8 cellular contexts compared by ENCODE assay signal in genomic region chr6:10954590-10955010, GRCh38.
DNase-seq lines count a peak whose midpoint lies in the region; ATAC-seq, FAIRE-seq and TF ChIP-seq lines count a peak whose summit lies in the region.

No MANE protein-coding gene starts in this region.

- peak; percentile 91 for TF ChIP-seq CTCF in GM10266 (IDR thresholded peaks at IDR 0.05; ENCODE audit: control insufficient read depth, insufficient read depth, low read depth, missing control alignments)
- peak; percentile 89 to 97 (median 92) for TF ChIP-seq CTCF in GM12878 (IDR thresholded peaks at IDR 0.05 in 2 of 3, conservative IDR thresholded peaks at IDR 0.05 in 1 of 3; ENCODE audit: control insufficient read depth in 2 of 3, extremely low read depth in 1 of 3, insufficient read depth in 1 of 3, low read depth in 3 of 3, low read length in 3 of 3)

- no peaks in the 10 kb centered on the region for H4K20me1 ChIP-seq in GM12878 (ENCODE audit: control insufficient read depth, insufficient read depth)

- peak; percentile 70 for TF ChIP-seq RAD21 in GM12878 (IDR thresholded peaks at IDR 0.05; ENCODE audit: insufficient read depth, low read depth, low read length)

- no peak overlapping the region for H3K4me2 ChIP-seq in GM12878 (ENCODE audit: control insufficient read depth, insufficient read depth)

- H3K79me2 ChIP-seq in GM12878 (ENCODE audit: control insufficient read depth, insufficient read depth, low read length), result no peaks in the 10 kb centered on the region

- H3K9me3 ChIP-seq in GM12878 (replicated peaks; ENCODE audit: control insufficient read depth, insufficient read depth, low read length), result no peaks in the 10 kb centered on the region; the same call in 2 of the 3 replicates

- FAIRE-seq in GM12878 (lab: Jason Lieb, UNC), result peak; percentile 44

- RAD21 ChIA-PET in GM12878 (lab: Charles Lee; ENCODE audit: unreplicated experiment), result interaction anchor here (0.8 to 3.6 kb wide), 14 partner anchors 8 to 623 kb away, joined by 3 to 50 read pairs (median 4); partner anchors contain the start of gene SMIM13

- intact Hi-C loops in GM12878 (cut with micrococcal nuclease; ENCODE audit: unreplicated experiment), result loop anchor here (1.0 to 5.0 kb wide), 4 partner anchors 115 to 621 kb away; no protein-coding TSS in a partner anchor

- H3K4me3 ChIP-seq in GM12878, result no peak overlapping the region

- H3K9ac ChIP-seq in GM12878 (ENCODE audit: control insufficient read depth, insufficient read depth, low read length), result no peak overlapping the region

- peak; percentile 71 for DNase-seq in GM10266 (ENCODE audit: extremely low spot score)
- peak; percentile 72 for DNase-seq in HEK293T (ENCODE audit: extremely low spot score)
- peak; percentile 23 for DNase-seq in NCI-H1092 treated with DMSO at 0.1 percent for 48 hours (lab: John Stamatoyannopoulos, UW)
- peak; percentile 50 for DNase-seq in T1000 (lab: John Stamatoyannopoulos, UW)
- DNase-seq in GM12878 (ENCODE audit: low read depth, low spot score), result peak; percentile 31
- peak; percentile 88 for DNase-seq in iPS-NIHi7 (ENCODE audit: extremely low spot score)
- DNase-seq in stimulated activated CD4-positive, alpha-beta T cell treated with anti-CD3 and anti-CD28 coated beads, Interleukin-15, amount 100 ng/mL, for 24 hours, result peak; percentile 85

- SMC1A ChIA-PET in GM12878 (lab: Charles Lee; ENCODE audit: uncharacterized antibody, unreplicated experiment), result interaction anchor here (0.8 to 6.1 kb wide), 17 partner anchors 8 to 621 kb away, joined by 3 to 85 read pairs (median 4); no protein-coding TSS in a partner anchor

- ATAC-seq in GM12878 (peak; percentile 99), HG03108 (IDR thresholded peaks at IDR 0.05; ENCODE audit: unreplicated experiment) (no peak)

- in situ Hi-C loops in GM12878 (cut with MboI), result loop anchor here (5.0 kb wide), 3 partner anchors 113 to 623 kb away; no protein-coding TSS in a partner anchor

- no TSS peak for BruUV-seq in GM12878 (replicated peaks; lab: Mats Ljungman, UMichigan)

- H3K36me3 ChIP-seq in GM12878 (ENCODE audit: control insufficient read depth in 2 of 2, insufficient read depth in 2 of 2, low read length in 1 of 2), result no peaks in the 10 kb centered on the region

- CTCF ChIA-PET in HEK293T (lab: Yijun Ruan, JAX) (interaction anchor here (0.6 to 2.4 kb wide), 10 partner anchors 10 to 616 kb away, joined by 3 to 13 read pairs (median 4); no protein-coding TSS in a partner anchor), GM12878 (lab: Yijun Ruan, JAX) (interaction anchor here (0.6 to 5.5 kb wide), 50 partner anchors 8 to 627 kb away, joined by 3 to 114 read pairs (median 4); no protein-coding TSS in a partner anchor)

- no peaks in the 10 kb centered on the region for H3K4me1 ChIP-seq in GM12878 (ENCODE audit: control insufficient read depth, insufficient read depth, low read length)

- no peak for TF ChIP-seq EP300 in GM12878 (IDR thresholded peaks at IDR 0.05; ENCODE audit: borderline replicate concordance in 1 of 2, control insufficient read depth in 1 of 2, low read depth in 2 of 2, low read length in 2 of 2)

- POLR2A ChIA-PET in HEK293T (lab: Yijun Ruan, JAX), result no interaction called here
- POLR2A ChIA-PET in GM12878 (lab: Charles Lee), result interaction anchor here (0.6 kb wide), 1 partner anchor 54 kb away, joined by 3 read pairs; no protein-coding TSS in a partner anchor

- no peak overlapping the region for H3K27ac ChIP-seq in GM12878 (ENCODE audit: control insufficient read depth, insufficient read depth)

- H2AFZ ChIP-seq in GM12878 (ENCODE audit: control insufficient read depth, low read depth, low read length), result no peak overlapping the region; the same call in none of the 2 replicates

- 20% methylated on average over 15 of the region's 15 CpGs for WGBS in GM12878 (ENCODE audit: insufficient coverage, insufficient replicate concordance, low lambda C conversion rate, missing lambda C conversion rate)

- TF ChIP-seq POLR2A in GM12878 (IDR thresholded peaks at IDR 0.05; ENCODE audit: low read depth, low read length), result no peak

- no peaks in the 10 kb centered on the region for H3K27me3 ChIP-seq in GM12878 (replicated peaks in 1 of 2; ENCODE audit: control insufficient read depth in 2 of 2, insufficient read depth in 2 of 2, low read length in 1 of 2)

TF ChIP-seq in HEK293T, 16 proteins besides CTCF, POLR2A, EP300 and RAD21:
- TF ChIP-seq BHLHE40 (IDR thresholded peaks at IDR 0.05; ENCODE audit: borderline replicate concordance) (no peak), LEF1 (IDR thresholded peaks at IDR 0.05; ENCODE audit: borderline replicate concordance) (no peak), NFRKB (IDR thresholded peaks at IDR 0.05) (no peak), ELF4 (IDR thresholded peaks at IDR 0.05) (no peak), ZNF384 (IDR thresholded peaks at IDR 0.05) (no peak), TARDBP (IDR thresholded peaks at IDR 0.05) (no peak), ARNT (IDR thresholded peaks at IDR 0.05) (no peak), CTBP1 (IDR thresholded peaks at IDR 0.05; ENCODE audit: borderline replicate concordance) (no peak), FOXK2 (IDR thresholded peaks at IDR 0.05) (no peak), L3MBTL2 (conservative IDR thresholded peaks at IDR 0.05) (no peak), SUZ12 (IDR thresholded peaks at IDR 0.05) (no peak), PKNOX1 (IDR thresholded peaks at IDR 0.05) (no peak), FOXA1 (IDR thresholded peaks at IDR 0.05) (no peak), SP1 (IDR thresholded peaks at IDR 0.05) (no peak), FOXM1 (IDR thresholded peaks at IDR 0.05; ENCODE audit: borderline replicate concordance) (no peak), HDGF (IDR thresholded peaks at IDR 0.05; ENCODE audit: borderline replicate concordance) (no peak)

TF ChIP-seq in GM12878, 131 proteins besides CTCF, POLR2A, EP300 and RAD21 (continues in another document):
- no peak for TF ChIP-seq SMARCA5 (IDR thresholded peaks at IDR 0.05)
- TF ChIP-seq MAX (IDR thresholded peaks at IDR 0.05; ENCODE audit: low read depth, low read length), result no peak
- no peak for TF ChIP-seq ZZZ3 (IDR thresholded peaks at IDR 0.05; ENCODE audit: control insufficient read depth, insufficient read length, low read depth)
- no peak for TF ChIP-seq POLR2AphosphoS5 (IDR thresholded peaks at IDR 0.05; ENCODE audit: low read length)
- no peak for TF ChIP-seq ZBED1 (IDR thresholded peaks at IDR 0.05; ENCODE audit: borderline replicate concordance)
- TF ChIP-seq HSF1 (IDR thresholded peaks at IDR 0.05; ENCODE audit: low read depth, low read length), result no peak
- no peak for TF ChIP-seq ETV6 (conservative IDR thresholded peaks at IDR 0.05 in 1 of 2, IDR thresholded peaks at IDR 0.05 in 1 of 2; ENCODE audit: borderline replicate concordance in 1 of 2, low read depth in 1 of 2)
- no peak for TF ChIP-seq HDAC6 (IDR thresholded peaks at IDR 0.05; ENCODE audit: unreplicated experiment)
- no peak for TF ChIP-seq ZNF274 (IDR thresholded peaks at IDR 0.05; ENCODE audit: insufficient read depth, insufficient read length)
- TF ChIP-seq CREB1 (IDR thresholded peaks at IDR 0.05; ENCODE audit: low read depth), result peak; percentile 83
- no peak for TF ChIP-seq ZBTB4 (CRISPR knock-in tag; IDR thresholded peaks at IDR 0.05)
- peak; percentile 85 for TF ChIP-seq ATF7 (IDR thresholded peaks at IDR 0.05; ENCODE audit: low read depth)
- no peak for TF ChIP-seq SRF (IDR thresholded peaks at IDR 0.05; ENCODE audit: low read depth in 2 of 2, low read length in 2 of 2)
- no peak for TF ChIP-seq CBX5 (IDR thresholded peaks at IDR 0.05; ENCODE audit: low read depth)
- TF ChIP-seq CREM (IDR thresholded peaks at IDR 0.05; ENCODE audit: low read depth), result peak; percentile 93
- TF ChIP-seq YY1 (IDR thresholded peaks at IDR 0.05; ENCODE audit: low read depth, low read length), result peak; percentile 95
- no peak for TF ChIP-seq RCOR1 (conservative IDR thresholded peaks at IDR 0.05; ENCODE audit: low read depth, low read length)
- no peak for TF ChIP-seq ZNF384 (IDR thresholded peaks at IDR 0.05; ENCODE audit: borderline replicate concordance, low read depth, low read length)
- TF ChIP-seq TAF1 (IDR thresholded peaks at IDR 0.05; ENCODE audit: borderline replicate concordance, low read depth, low read length), result no peak

Comparison
In these comparisons a context has a peak if more than half of its experiments do, and no peak if none do; other contexts are left out.
1. DNase-seq: peak in every context shown above with its lines; median percentile 88 in iPS-NIHi7; 85 in stimulated activated CD4-positive, alpha-beta T cell treated with anti-CD3 and anti-CD28 coated beads, Interleukin-15, amount 100 ng/mL, for 24 hours; 72 in HEK293T; 71 in GM10266; 50 in T1000; 31 in GM12878; 23 in NCI-H1092 treated with DMSO at 0.1 percent for 48 hours.